In genomic region chr22:36147196-36147788, GRCh38 we compare ENCODE assay signal across 18 cellular contexts. TPM values are rescaled to one million over a fixed set of nuclear protein-coding genes. Genes with fewer than 3 reads are reported as not detected.
A peak's percentile ranks its signal among the peaks of the same experiment; 100 is the strongest.
DNase-seq lines count a peak whose midpoint lies in the region; ATAC-seq and TF ChIP-seq lines count a peak whose summit lies in the region.
"Had no signal": no experiment of that assay in that cellular context is flagged by ENCODE, and none has a peak within 500 bp of the region (broad histone marks: within the 10 kb centered on the region; RNA-seq: fewer than 3 reads in every experiment).

No MANE protein-coding gene starts in this region.

- ATAC-seq in activated CD8-positive, alpha-beta T cell treated with anti-CD3 and anti-CD28 coated beads for 36 hours: no peak
- no peak for ATAC-seq in activated CD8-positive, alpha-beta T cell treated with anti-CD3 and anti-CD28 coated beads, Interleukin-2, amount 10 ng/mL, durations not matched to agents 7 days and 5 days
- ATAC-seq in T-cell (replicated peaks in 1 of 4): no peak
- ATAC-seq: activated CD4-positive, alpha-beta T cell treated with anti-CD3 and anti-CD28 coated beads for 36 hours had no signal

- DNase-seq in activated CD8-positive, alpha-beta T cell treated with anti-CD3 and anti-CD28 coated beads for 36 hours: no peak
- no peak for DNase-seq in activated CD8-positive, alpha-beta T cell treated with anti-CD3 and anti-CD28 coated beads, Interleukin-2, amount 10 ng/mL, durations not matched to agents 7 days and 5 days
- DNase-seq in T-cell (no peak), mesenteric fat pad (ENCODE audit: low spot score) (peak; percentile 60), thyroid gland (no peak), HFFc6 (no peak), C1 segment of cervical spinal cord (lab: John Stamatoyannopoulos, UW) (no peak)
- no peak for DNase-seq in stimulated activated CD4-positive, alpha-beta T cell treated with anti-CD3 and anti-CD28 coated beads, Interleukin-4, amount 100 ng/mL, for 4 hours
- DNase-seq: activated CD4-positive, alpha-beta T cell treated with anti-CD3 and anti-CD28 coated beads for 36 hours; activated naive CD4-positive, alpha-beta T cell treated with Interleukin-2 at 50 U/mL for 16 hours; cortex of kidney; GF-D8; NCI-H2081 treated with DMSO at 0.1 percent for 48 hours; NCI-H748 treated with DMSO at 0.1 percent for 48 hours; stimulated activated naive CD4-positive, alpha-beta T cell had no signal

- H3K9me3 ChIP-seq in thyroid gland: no peaks in the 10 kb centered on the region
- H3K9me3 ChIP-seq: prostate gland had no signal

- H3K27ac Mint-ChIP-seq in activated CD8-positive, alpha-beta T cell treated with anti-CD3 and anti-CD28 coated beads for 36 hours: peak overlapping the region; percentile 42
- no peak overlapping the region for H3K27ac Mint-ChIP-seq in activated CD8-positive, alpha-beta T cell treated with anti-CD3 and anti-CD28 coated beads, Interleukin-2, amount 10 ng/mL, durations not matched to agents 7 days and 5 days
- peak overlapping the region; percentile 16 to 39 for H3K27ac Mint-ChIP-seq in T-cell
- H3K27ac Mint-ChIP-seq in HFFc6: no peak overlapping the region

- intact Hi-C loops in activated CD8-positive, alpha-beta T cell treated with anti-CD3 and anti-CD28 coated beads for 36 hours (cut with micrococcal nuclease): no loop called here
- intact Hi-C loops in thyroid gland (cut with DNase I): loop anchor here (5.0 kb wide), 1 partner anchor 35 kb away; no protein-coding TSS in a partner anchor

- H3K4me1 ChIP-seq in thyroid gland: peaks cover 19 to 44% of the 10 kb centered on the region in 2 donors
- H3K4me1 ChIP-seq: prostate gland had no signal

- peaks cover 6% of the 10 kb centered on the region for H3K9me3 Mint-ChIP-seq in activated CD8-positive, alpha-beta T cell treated with anti-CD3 and anti-CD28 coated beads for 36 hours
- H3K9me3 Mint-ChIP-seq in activated CD8-positive, alpha-beta T cell treated with anti-CD3 and anti-CD28 coated beads, Interleukin-2, amount 10 ng/mL, durations not matched to agents 7 days and 5 days (ENCODE audit: insufficient read depth): no peaks in the 10 kb centered on the region
- peaks cover 0 to 4% (median 4%) of the 10 kb centered on the region in 3 donors for H3K9me3 Mint-ChIP-seq in T-cell
- H3K9me3 Mint-ChIP-seq in HFFc6: peaks cover 7% of the 10 kb centered on the region; the same call in 1 of the 2 replicates

- TF ChIP-seq POLR2A in thyroid gland (IDR thresholded peaks at IDR 0.05): no peak

- 78 to 91% methylated on average over 6 to 8 of the region's 8 CpGs for WGBS in thyroid gland, 2 donors

- no peaks in the 10 kb centered on the region for H3K27me3 Mint-ChIP-seq in activated CD8-positive, alpha-beta T cell treated with anti-CD3 and anti-CD28 coated beads for 36 hours
- H3K27me3 Mint-ChIP-seq in activated CD8-positive, alpha-beta T cell treated with anti-CD3 and anti-CD28 coated beads, Interleukin-2, amount 10 ng/mL, durations not matched to agents 7 days and 5 days (ENCODE audit: low read depth): no peaks in the 10 kb centered on the region
- H3K27me3 Mint-ChIP-seq in T-cell (no peaks in the 10 kb centered on the region), HFFc6 (ENCODE audit: insufficient read depth) (peaks cover 24% of the 10 kb centered on the region)
- H3K27me3 Mint-ChIP-seq: activated CD4-positive, alpha-beta T cell treated with anti-CD3 and anti-CD28 coated beads for 36 hours had no signal

- H3K4me1 Mint-ChIP-seq in activated CD8-positive, alpha-beta T cell treated with anti-CD3 and anti-CD28 coated beads for 36 hours (ENCODE audit: low read depth): peaks cover 44% of the 10 kb centered on the region
- H3K4me1 Mint-ChIP-seq in activated CD8-positive, alpha-beta T cell treated with anti-CD3 and anti-CD28 coated beads, Interleukin-2, amount 10 ng/mL, durations not matched to agents 7 days and 5 days (ENCODE audit: low read depth): peaks cover 25% of the 10 kb centered on the region
- H3K4me1 Mint-ChIP-seq in T-cell: peaks cover 48 to 73% (median 71%) of the 10 kb centered on the region in 3 donors
- H3K4me1 Mint-ChIP-seq in HFFc6 (ENCODE audit: low read depth): peaks cover 22% of the 10 kb centered on the region

- CTCF ChIA-PET in activated CD8-positive, alpha-beta T cell treated with anti-CD3 and anti-CD28 coated beads for 36 hours (lab: Charles Lee): interaction anchor here (9.3 kb wide), 1 partner anchor 33 kb away, joined by 115 read pairs; no protein-coding TSS in a partner anchor
- CTCF ChIA-PET in activated CD8-positive, alpha-beta T cell treated with anti-CD3 and anti-CD28 coated beads, Interleukin-2, amount 10 ng/mL, durations not matched to agents 7 days and 5 days (lab: Charles Lee): interaction anchor here (8.7 kb wide), 1 partner anchor 32 kb away, joined by 118 read pairs; no protein-coding TSS in a partner anchor
- CTCF ChIA-PET in T-cell (lab: Charles Lee): no interaction called here

- POLR2A ChIA-PET in activated CD8-positive, alpha-beta T cell treated with anti-CD3 and anti-CD28 coated beads for 36 hours (lab: Charles Lee): no interaction called here
- POLR2A ChIA-PET in activated CD8-positive, alpha-beta T cell treated with anti-CD3 and anti-CD28 coated beads, Interleukin-2, amount 10 ng/mL, durations not matched to agents 7 days and 5 days (lab: Charles Lee): no interaction called here
- POLR2A ChIA-PET in T-cell (lab: Charles Lee): no interaction called here

- H3K27me3 ChIP-seq in thyroid gland: no peaks in the 10 kb centered on the region

- peak overlapping the region; percentile 19 to 61 (median 44) for H3K27ac ChIP-seq in thyroid gland
- H3K27ac ChIP-seq: prostate gland, SK-N-MC had no signal

- H3K36me3 ChIP-seq in thyroid gland: peaks cover 0 to 6% of the 10 kb centered on the region in 2 donors
- H3K36me3 ChIP-seq: prostate gland had no signal

- TF ChIP-seq CTCF in activated CD8-positive, alpha-beta T cell treated with anti-CD3 and anti-CD28 coated beads for 36 hours (IDR thresholded peaks at IDR 0.05): no peak
- TF ChIP-seq CTCF in thyroid gland (IDR thresholded peaks at IDR 0.05): no peak
- no peak for TF ChIP-seq CTCF in HFFc6 (IDR thresholded peaks at IDR 0.05)

- no peak overlapping the region for H3K4me3 Mint-ChIP-seq in activated CD8-positive, alpha-beta T cell treated with anti-CD3 and anti-CD28 coated beads for 36 hours
- no peak overlapping the region for H3K4me3 Mint-ChIP-seq in activated CD8-positive, alpha-beta T cell treated with anti-CD3 and anti-CD28 coated beads, Interleukin-2, amount 10 ng/mL, durations not matched to agents 7 days and 5 days
- H3K4me3 Mint-ChIP-seq in T-cell (no peak overlapping the region), HFFc6 (no peak overlapping the region)
- H3K4me3 Mint-ChIP-seq: activated CD4-positive, alpha-beta T cell treated with anti-CD3 and anti-CD28 coated beads for 36 hours; brain had no signal

- H3K36me3 Mint-ChIP-seq in activated CD8-positive, alpha-beta T cell treated with anti-CD3 and anti-CD28 coated beads for 36 hours (ENCODE audit: low read depth): peaks cover 17% of the 10 kb centered on the region
- H3K36me3 Mint-ChIP-seq in activated CD8-positive, alpha-beta T cell treated with anti-CD3 and anti-CD28 coated beads, Interleukin-2, amount 10 ng/mL, durations not matched to agents 7 days and 5 days (ENCODE audit: low read depth): peaks cover 65% of the 10 kb centered on the region
- H3K36me3 Mint-ChIP-seq in T-cell (peaks cover 69% of the 10 kb centered on the region), HFFc6 (ENCODE audit: low read depth) (peaks cover 7% of the 10 kb centered on the region; the same call in 1 of the 2 replicates)
- H3K36me3 Mint-ChIP-seq: brain had no signal

- no peak overlapping the region for H3K4me3 ChIP-seq in thyroid gland (replicated peaks in 1 of 3)
- H3K4me3 ChIP-seq: prostate gland, SK-N-MC had no signal

RNA-seq across cellular contexts. Expression of gene APOL3, which starts 13.3 kb away (rescaled TPM):
- total RNA-seq in activated CD8-positive, alpha-beta T cell treated with anti-CD3 and anti-CD28 coated beads for 36 hours: 10 to 100 TPM; 44.5 to 46.7 TPM
- 10 to 100 TPM; 77.1 to 80.2 TPM for total RNA-seq in activated CD8-positive, alpha-beta T cell treated with anti-CD3 and anti-CD28 coated beads, Interleukin-2, amount 10 ng/mL, durations not matched to agents 7 days and 5 days
- total RNA-seq in T-cell: 100 to 1,000 TPM; 152 to 191 (median 167) TPM
- 66.8 TPM for total RNA-seq in mesenteric fat pad
- total RNA-seq in thyroid gland: 10 to 100 TPM; 23.3 to 91.9 (median 59.9) TPM
- total RNA-seq in HFFc6 (2021; fragmentation: NEBNext Ultra II Directional; extraction: Animal tissue kit (Norgen Biotek cat#: 25700)): 1 to 10 TPM; 1.0 to 2.3 (median 2.2) TPM

RNA-seq across cellular contexts. Expression of gene APOL4, which starts 54.3 kb away (rescaled TPM):
- total RNA-seq in activated CD8-positive, alpha-beta T cell treated with anti-CD3 and anti-CD28 coated beads for 36 hours: under 1 TPM; 0.18 TPM
- 1 to 10 TPM; 6.9 to 8.5 TPM for total RNA-seq in activated CD8-positive, alpha-beta T cell treated with anti-CD3 and anti-CD28 coated beads, Interleukin-2, amount 10 ng/mL, durations not matched to agents 7 days and 5 days
- total RNA-seq in T-cell: under 1 TPM in 2 of 5 donors, not detected in 3; 0.22 to 0.72 TPM
- 51.4 TPM for total RNA-seq in mesenteric fat pad
- total RNA-seq in thyroid gland: 10 to 100 TPM in 1 of 4 donors, 1 to 10 TPM in 2, not detected in 1; 5.8 to 16.1 (median 7.5) TPM
- total RNA-seq in HFFc6 (2021; fragmentation: NEBNext Ultra II Directional; extraction: Animal tissue kit (Norgen Biotek cat#: 25700)): not detected

Comparison
In these comparisons a context has a peak if more than half of its experiments do, and no peak if none do; other contexts are left out.
1. H3K27ac Mint-ChIP-seq: peak in activated CD8-positive, alpha-beta T cell treated with anti-CD3 and anti-CD28 coated beads for 36 hours (single experiment) and T-cell (2 of 2); none in activated CD8-positive, alpha-beta T cell treated with anti-CD3 and anti-CD28 coated beads, Interleukin-2, amount 10 ng/mL, durations not matched to agents 7 days and 5 days (single experiment) and HFFc6 (single experiment).
2. RNA of gene APOL3, which starts 13.3 kb away (total RNA-seq): 152 to 191 TPM in T-cell, 77.1 to 80.2 TPM in activated CD8-positive, alpha-beta T cell treated with anti-CD3 and anti-CD28 coated beads, Interleukin-2, amount 10 ng/mL, durations not matched to agents 7 days and 5 days, 23.3 to 91.9 TPM in thyroid gland, 66.8 TPM in mesenteric fat pad (single experiment) and 44.5 to 46.7 TPM in activated CD8-positive, alpha-beta T cell treated with anti-CD3 and anti-CD28 coated beads for 36 hours; 1.0 to 2.3 TPM in HFFc6; every median in the first group is over 4 times any median in the second.
3. CTCF ChIA-PET loops: an anchor here in activated CD8-positive, alpha-beta T cell treated with anti-CD3 and anti-CD28 coated beads for 36 hours (9.3 kb wide) and activated CD8-positive, alpha-beta T cell treated with anti-CD3 and anti-CD28 coated beads, Interleukin-2, amount 10 ng/mL, durations not matched to agents 7 days and 5 days (8.7 kb wide); none called in T-cell.